24 cellular contexts compared by ENCODE assay signal in the genomic region with DNA sequence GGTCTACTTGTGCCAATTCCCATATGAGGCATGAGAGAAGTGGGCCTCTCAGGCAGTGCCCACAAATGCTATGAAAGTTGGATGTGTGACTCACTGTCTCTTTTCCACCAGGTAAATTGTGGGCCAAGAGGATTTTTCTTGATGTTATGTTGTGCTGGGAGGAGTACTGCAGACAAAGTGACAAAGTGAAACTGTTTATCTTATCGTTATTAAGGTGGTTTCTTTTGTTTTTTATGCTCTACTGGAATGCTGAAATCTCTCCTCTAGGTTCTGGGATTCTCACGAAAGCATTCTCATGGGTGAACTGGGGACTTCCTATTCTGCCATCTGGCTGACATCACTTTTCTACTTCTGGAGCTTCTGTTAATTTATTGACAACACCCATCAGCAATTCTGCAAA.
"Had no signal": no experiment of that assay in that cellular context is flagged by ENCODE, and none has a peak within 500 bp of the region (broad histone marks: within the 10 kb centered on the region; RNA-seq: fewer than 3 reads in every experiment).

No MANE protein-coding gene starts in this region.

- H3K4me1 ChIP-seq: colonic mucosa, psoas muscle, sigmoid colon, stomach, thyroid gland had no signal

- DNase-seq: colonic mucosa; effector CD8-positive, alpha-beta T cell; endodermal cell; mucosa of descending colon; naive B cell; psoas muscle; right cardiac atrium; sigmoid colon; stimulated activated CD4-positive, alpha-beta T cell treated with anti-CD3 and anti-CD28 coated beads, Interleukin-2, amount 100 ng/mL, for 24 hours; stimulated activated CD4-positive, alpha-beta T cell treated with anti-CD3 and anti-CD28 coated beads, Interleukin-4, amount 100 ng/mL, for 24 hours; stimulated activated naive CD4-positive, alpha-beta T cell treated with Interleukin-2 at 50 U/mL for 16 hours; stomach; thyroid gland; trophoblast cell had no signal

- H3K4me3 ChIP-seq: colonic mucosa, lung, mucosa of descending colon, psoas muscle, sigmoid colon, stomach, thyroid gland had no signal

- H3K4me3 Mint-ChIP-seq: dendritic cell treated with granulocyte-macrophage colony-stimulating factor and Interleukin-4, amounts not matched to agents 40 ng/mL and 50 ng/mL, for 4 days; endodermal cell; memory B cell; mesothelial cell of epicardium; naive B cell; natural killer cell treated with Interleukin-12 subunit alpha and Interleukin-12 subunit beta and Interleukin-15 and Interleukin-18, amount 100 ng/mL, for 72 hours; neural crest cell; stimulated activated effector memory CD8-positive, alpha-beta T cell treated with anti-CD3 and anti-CD28 coated beads, Interleukin-12 subunit alpha, Interleukin-12 subunit beta, amount 100 ng/mL, for 72 hours had no signal

- H3K4me1 Mint-ChIP-seq: endodermal cell; memory B cell; mesothelial cell of epicardium; naive B cell; neural crest cell; stimulated activated effector memory CD8-positive, alpha-beta T cell treated with anti-CD3 and anti-CD28 coated beads, Interleukin-12 subunit alpha, Interleukin-12 subunit beta, amount 100 ng/mL, for 72 hours had no signal

- H3K27me3 ChIP-seq: colonic mucosa, sigmoid colon, stomach, thyroid gland had no signal

- H3K36me3 Mint-ChIP-seq: memory B cell; naive B cell; stimulated activated effector memory CD8-positive, alpha-beta T cell treated with anti-CD3 and anti-CD28 coated beads, Interleukin-12 subunit alpha, Interleukin-12 subunit beta, amount 100 ng/mL, for 72 hours had no signal

- H3K27me3 Mint-ChIP-seq: dendritic cell treated with granulocyte-macrophage colony-stimulating factor and Interleukin-4, amounts not matched to agents 40 ng/mL and 50 ng/mL, for 4 days; memory B cell; naive B cell; natural killer cell treated with Interleukin-12 subunit alpha and Interleukin-12 subunit beta and Interleukin-15 and Interleukin-18, amount 100 ng/mL, for 72 hours had no signal

- H3K9me3 ChIP-seq: colonic mucosa, thyroid gland had no signal

- H3K36me3 ChIP-seq: colonic mucosa, sigmoid colon, stomach, thyroid gland had no signal

- H3K27ac Mint-ChIP-seq: dendritic cell treated with granulocyte-macrophage colony-stimulating factor and Interleukin-4, amounts not matched to agents 40 ng/mL and 50 ng/mL, for 4 days; endodermal cell; memory B cell; mesothelial cell of epicardium; naive B cell; natural killer cell treated with Interleukin-12 subunit alpha and Interleukin-12 subunit beta and Interleukin-15 and Interleukin-18, amount 100 ng/mL, for 72 hours; stimulated activated effector memory CD8-positive, alpha-beta T cell treated with anti-CD3 and anti-CD28 coated beads, Interleukin-12 subunit alpha, Interleukin-12 subunit beta, amount 100 ng/mL, for 72 hours had no signal

- ATAC-seq: esophagus mucosa; left lobe of liver; mucosa of descending colon; natural killer cell treated with Interleukin-12 subunit alpha and Interleukin-12 subunit beta and Interleukin-15 and Interleukin-18, amount 100 ng/mL, for 72 hours; psoas muscle; right cardiac atrium; stimulated activated effector memory CD8-positive, alpha-beta T cell treated with anti-CD3 and anti-CD28 coated beads, Interleukin-12 subunit alpha, Interleukin-12 subunit beta, amount 100 ng/mL, for 72 hours had no signal

- H3K27ac ChIP-seq: colonic mucosa, epithelial cell of prostate, psoas muscle, sigmoid colon, stomach, thyroid gland had no signal
